ENCODE assay signal across 8 cellular contexts in genomic region chr17:48037036-48037881, GRCh38. TPM values are rescaled to one million over a fixed set of nuclear protein-coding genes. Genes with fewer than 3 reads are reported as not detected.
DNase-seq lines count a peak whose midpoint lies in the region; ATAC-seq and TF ChIP-seq lines count a peak whose summit lies in the region.

TSS of gene COPZ2 (minus strand) at chr17:48037797. CDS start at chr17:48037777, 20 bp downstream.

- H3K4me3 ChIP-seq in BJ (ENCODE audit: low read depth, low read length) (peak within 1 kb of the TSS; percentile 78), left lung (peak within 1 kb of the TSS; percentile 55 to 56)

- H3K4me1 Mint-ChIP-seq in activated B cell treated with CpG ODN at 0.5 μM for 24 hours (peaks cover 14% of the 10 kb centered on the region), chondrocyte (ENCODE audit: low read depth) (peaks cover 28% of the 10 kb centered on the region)

- H3K27me3 ChIP-seq in BJ (ENCODE audit: control insufficient read depth, insufficient read depth, low read length) (no peaks in the 10 kb centered on the region), left lung (peaks cover 0 to 54% of the 10 kb centered on the region in 2 donors)

- DNase-seq in BJ (ENCODE audit: low read depth) (no peak), activated B cell treated with CpG ODN at 0.5 μM for 24 hours (peak; percentile 53), chondrocyte (ENCODE audit: low spot score) (no peak), left lung (peak; percentile 55 to 87), cerebellum (ENCODE audit: low spot score) (no peak), NCI-H1105 (lab: John Stamatoyannopoulos, UW) (no peak)
- peak; percentile 46 to 50 for DNase-seq in stimulated activated CD4-positive, alpha-beta T cell treated with anti-CD3 and anti-CD28 coated beads, Interleukin-4, amount 100 ng/mL, for 4 hours

- H3K4me3 Mint-ChIP-seq in activated B cell treated with CpG ODN at 0.5 μM for 24 hours (peak within 1 kb of the TSS; percentile 86), chondrocyte (ENCODE audit: unreplicated experiment) (peak within 1 kb of the TSS; percentile 83)

- intact Hi-C loops in activated B cell treated with CpG ODN at 0.5 μM for 24 hours (cut with micrococcal nuclease) (loop anchor here (1.0 kb wide), 3 partner anchors 11 to 37 kb away; partner anchors contain the start of gene NFE2L1), left lung (cut with DNase I) (no loop called here)

- peaks cover 6% of the 10 kb centered on the region; the same call in 1 of the 2 replicates for H3K36me3 ChIP-seq in BJ (ENCODE audit: control insufficient read depth, insufficient read depth, low read length)
- H3K36me3 ChIP-seq in left lung, result no peaks in the 10 kb centered on the region

- ATAC-seq in HG02763 (IDR thresholded peaks at IDR 0.05; ENCODE audit: unreplicated experiment) (peak; percentile 54), activated B cell treated with CpG ODN at 0.5 μM for 24 hours (ENCODE audit: low read depth) (peak; percentile 93), left lung (peak; percentile 87)

- no peaks in the 10 kb centered on the region for H3K9me3 ChIP-seq in left lung

- CTCF ChIA-PET in BJ (lab: Yijun Ruan, JAX), result interaction anchor here (0.8 to 6.9 kb wide), 12 partner anchors 10 to 42 kb away, joined by 3 to 64 read pairs (median 4); partner anchors contain the start of gene NFE2L1
- CTCF ChIA-PET in activated B cell treated with CpG ODN at 0.5 μM for 24 hours (lab: Charles Lee), result interaction anchor here (0.9 to 3.1 kb wide), 8 partner anchors 11 to 42 kb away, joined by 3 to 20 read pairs (median 7); partner anchors contain the start of gene NFE2L1

- H3K27ac Mint-ChIP-seq in activated B cell treated with CpG ODN at 0.5 μM for 24 hours (no peak within 1 kb of the TSS), chondrocyte (ENCODE audit: unreplicated experiment) (peak within 1 kb of the TSS; percentile 95)

- H3K9me3 Mint-ChIP-seq in activated B cell treated with CpG ODN at 0.5 μM for 24 hours (no peaks in the 10 kb centered on the region), chondrocyte (ENCODE audit: low read depth) (no peaks in the 10 kb centered on the region)

- H3K27ac ChIP-seq in left lung, result peak within 1 kb of the TSS in 1 of 2 donors; percentile 30

- POLR2A ChIA-PET in BJ (lab: Charles Lee) (no interaction called here), activated B cell treated with CpG ODN at 0.5 μM for 24 hours (lab: Charles Lee) (interaction anchor here (0.6 to 2.7 kb wide), 4 partner anchors 11 to 57 kb away, joined by 3 to 27 read pairs (median 8); partner anchors contain the start of gene NFE2L1)

- H3K27me3 Mint-ChIP-seq in activated B cell treated with CpG ODN at 0.5 μM for 24 hours, result peaks cover 17% of the 10 kb centered on the region
- H3K27me3 Mint-ChIP-seq in chondrocyte (ENCODE audit: low read depth), result no peaks in the 10 kb centered on the region

- peaks cover 8% of the 10 kb centered on the region in 2 donors for H3K4me1 ChIP-seq in left lung

- peak; percentile 79 for TF ChIP-seq CTCF in BJ (IDR thresholded peaks at IDR 0.05; ENCODE audit: insufficient read depth, low read depth, low read length)
- TF ChIP-seq CTCF in activated B cell treated with CpG ODN at 0.5 μM for 24 hours (IDR thresholded peaks at IDR 0.05), result no peak
- TF ChIP-seq CTCF in chondrocyte (IDR thresholded peaks at IDR 0.05), result peak; percentile 79
- TF ChIP-seq CTCF in left lung (IDR thresholded peaks at IDR 0.05), result peak; percentile 29 to 49

- H3K36me3 Mint-ChIP-seq in activated B cell treated with CpG ODN at 0.5 μM for 24 hours (ENCODE audit: low read depth), result no peaks in the 10 kb centered on the region
- H3K36me3 Mint-ChIP-seq in chondrocyte (ENCODE audit: low read depth), result peaks cover 9% of the 10 kb centered on the region

RNA-seq across cellular contexts. Expression of gene COPZ2, which starts in this region (rescaled TPM):
- 132 and 181 TPM in 2 replicates for polyA plus RNA-seq in BJ (2011; rRNA removed)
- polyA minus RNA-seq in BJ (2011; rRNA and poly(A)+ RNA removed), result 103 and 118 TPM in 2 replicates
- total RNA-seq in activated B cell treated with CpG ODN at 0.5 μM for 24 hours (3.3 and 4.1 TPM in 2 replicates), chondrocyte (157 to 228 TPM (median 219 TPM) in 3 replicates), left lung (10 to 100 TPM; 25.9 to 48.6 TPM), cerebellum (2.9 TPM)

Comparison
In these comparisons a context has a peak if more than half of its experiments do, and no peak if none do; other contexts are left out.
1. DNase-seq: peak in activated B cell treated with CpG ODN at 0.5 μM for 24 hours (single experiment), left lung (2 of 2) and stimulated activated CD4-positive, alpha-beta T cell treated with anti-CD3 and anti-CD28 coated beads, Interleukin-4, amount 100 ng/mL, for 4 hours (2 of 2); none in BJ (single experiment), chondrocyte (single experiment), cerebellum (single experiment) and NCI-H1105 (single experiment).
2. Peak in every context shown above with its lines, with median percentiles within 50 percentile points of each other: ATAC-seq.